12 cellular contexts compared by ENCODE assay signal in the genomic region with DNA sequence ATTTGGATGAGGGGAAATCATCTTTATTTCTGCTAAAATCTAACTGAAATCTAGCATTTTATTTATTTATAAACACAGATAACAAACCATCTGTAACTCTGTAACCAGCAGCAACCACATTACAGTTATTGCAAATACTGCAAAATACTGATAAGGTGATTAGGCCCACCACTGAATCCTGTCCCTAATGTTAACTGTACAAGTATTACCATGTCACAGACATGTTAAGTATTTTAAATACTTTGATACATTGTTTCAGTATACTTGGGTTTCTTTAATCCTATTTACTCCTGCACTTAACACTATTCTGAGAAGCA. TPM values are rescaled to one million over a fixed set of nuclear protein-coding genes. Genes with fewer than 3 reads are reported as not detected.
DNase-seq lines count a peak whose midpoint lies in the region; TF ChIP-seq lines count a peak whose summit lies in the region.
"Had no signal": no experiment of that assay in that cellular context is flagged by ENCODE, and none has a peak within 500 bp of the region (broad histone marks: within the 10 kb centered on the region; RNA-seq: fewer than 3 reads in every experiment).

No MANE protein-coding gene starts in this region.

- H3K9ac ChIP-seq in neural progenitor cell (no peak overlapping the region), mesendoderm (ENCODE audit: low read length) (no peak overlapping the region)

- H2AK5ac ChIP-seq in mesendoderm (ENCODE audit: low read length) = no peak overlapping the region

- peak; percentile 89 for DNase-seq in Jurkat, Clone E6-1 (ENCODE audit: low read depth, low spot score)
- DNase-seq in OCI-M2 (lab: John Stamatoyannopoulos, UW; ENCODE audit: unreplicated experiment) (peak; percentile 17), neural progenitor cell (ENCODE audit: low spot score) (no peak), mesendoderm (no peak), GM10266 (ENCODE audit: extremely low spot score) (no peak), LoVo (ENCODE audit: low spot score) (no peak)
- DNase-seq: ACHN, AML-193, Caco-2, HFFc6, Karpas-422 had no signal

- H3K4me2 ChIP-seq in neural progenitor cell (no peak overlapping the region), mesendoderm (ENCODE audit: low read length) (no peak overlapping the region)

- H3K9me3 Mint-ChIP-seq in brain = peaks cover 17 to 83% (median 42%) of the 10 kb centered on the region in 5 experiments
- peaks cover 82% of the 10 kb centered on the region for H3K9me3 Mint-ChIP-seq in neural progenitor cell

- peaks cover 12% of the 10 kb centered on the region for H3K79me1 ChIP-seq in mesendoderm (ENCODE audit: low read length)

- no peak overlapping the region for H2BK120ac ChIP-seq in mesendoderm (ENCODE audit: low read depth, low read length)

- H3K27me3 ChIP-seq in neural progenitor cell (no peaks in the 10 kb centered on the region), mesendoderm (ENCODE audit: insufficient read depth, low read length, poor library complexity) (no peaks in the 10 kb centered on the region)

- H3K4me3 Mint-ChIP-seq in brain (peak overlapping the region in 1 of 5 experiments; percentile 40), neural progenitor cell (no peak overlapping the region)
- H3K4me3 Mint-ChIP-seq: HFFc6 had no signal

- H3F3A ChIP-seq in neural progenitor cell (ENCODE audit: low read depth) = peaks cover 12% of the 10 kb centered on the region

- H2BK5ac ChIP-seq in mesendoderm (ENCODE audit: low read length) = no peak overlapping the region

- H3K4me1 ChIP-seq in neural progenitor cell (peaks cover 40% of the 10 kb centered on the region), mesendoderm (ENCODE audit: control insufficient read depth, low read depth, low read length) (peaks cover 4% of the 10 kb centered on the region)
- H3K4me1 ChIP-seq: Caco-2 had no signal

- no peak overlapping the region; the same call in 1 of the 2 replicates for H3K4me3 ChIP-seq in Jurkat, Clone E6-1 (ENCODE audit: low read length)
- H3K4me3 ChIP-seq in neural progenitor cell (no peak overlapping the region), mesendoderm (ENCODE audit: low read length) (no peak overlapping the region)

- H3K27ac ChIP-seq in neural progenitor cell (peak overlapping the region; percentile 24), mesendoderm (ENCODE audit: low read depth, low read length) (no peak overlapping the region)

- peaks cover 69% of the 10 kb centered on the region for H3K4me1 Mint-ChIP-seq in brain
- no peaks in the 10 kb centered on the region for H3K4me1 Mint-ChIP-seq in neural progenitor cell

- no peaks in the 10 kb centered on the region for H3K27me3 Mint-ChIP-seq in brain
- peaks cover 10% of the 10 kb centered on the region for H3K27me3 Mint-ChIP-seq in neural progenitor cell (ENCODE audit: insufficient read depth, low read depth)

- peaks cover 70% of the 10 kb centered on the region for H4K20me1 ChIP-seq in neural progenitor cell (ENCODE audit: low read depth)

- no peak overlapping the region for H3K4ac ChIP-seq in mesendoderm (ENCODE audit: low read depth, low read length)

- H3K36me3 ChIP-seq in neural progenitor cell = peaks cover 7% of the 10 kb centered on the region
- H3K36me3 ChIP-seq in mesendoderm (ENCODE audit: control insufficient read depth, insufficient read depth, low read length) = no peaks in the 10 kb centered on the region

- H2BK15ac ChIP-seq in mesendoderm (replicated peaks; ENCODE audit: low read depth) = no peak overlapping the region

- H3K27ac Mint-ChIP-seq in brain = peak overlapping the region in 4 of 5 experiments; percentile 34 to 79 (median 72)
- H3K27ac Mint-ChIP-seq in neural progenitor cell = no peak overlapping the region
- H3K27ac Mint-ChIP-seq: HFFc6 had no signal

- H3K23ac ChIP-seq in mesendoderm (ENCODE audit: low read length) = no peak overlapping the region

- H3K9me3 ChIP-seq in neural progenitor cell (ENCODE audit: low read depth) = peaks cover 9% of the 10 kb centered on the region
- H3K9me3 ChIP-seq: Caco-2 had no signal

- H3K18ac ChIP-seq in mesendoderm (ENCODE audit: low read length) = no peak overlapping the region

- TF ChIP-seq CTCF in brain (conservative IDR thresholded peaks at IDR 0.05) (no peak), neural progenitor cell (IDR thresholded peaks at IDR 0.05) (no peak), GM10266 (IDR thresholded peaks at IDR 0.05; ENCODE audit: control insufficient read depth, insufficient read depth, low read depth, missing control alignments) (no peak)

- peaks cover 100% of the 10 kb centered on the region for H3K79me2 ChIP-seq in neural progenitor cell (ENCODE audit: low read depth)
- peaks cover 9% of the 10 kb centered on the region for H3K79me2 ChIP-seq in mesendoderm (ENCODE audit: control insufficient read depth, insufficient read depth, low read length)

- no peak overlapping the region for H4K8ac ChIP-seq in mesendoderm (ENCODE audit: low read depth, low read length)

- H3K36me3 Mint-ChIP-seq in brain = peaks cover 83% of the 10 kb centered on the region
- H3K36me3 Mint-ChIP-seq in neural progenitor cell = peaks cover 75% of the 10 kb centered on the region

- no peak overlapping the region for H2AFZ ChIP-seq in neural progenitor cell (replicated peaks)

- no peak overlapping the region for H4K5ac ChIP-seq in mesendoderm (ENCODE audit: low read length)

- H3K56ac ChIP-seq in mesendoderm (ENCODE audit: low read length) = no peak overlapping the region

RNA-seq across cellular contexts. Expression of a gene that starts 22.2 kb away (rescaled TPM):
- polyA plus RNA-seq in Jurkat, Clone E6-1 (2012; ENCODE audit: insufficient read depth, insufficient read length) = 158 TPM
- 96.7 TPM for polyA plus RNA-seq in brain (ENCODE audit: insufficient read depth, low read depth, low replicate concordance)
- 183 and 185 TPM in 2 replicates for total RNA-seq in neural progenitor cell (ENCODE audit: low replicate concordance)
- polyA plus RNA-seq in mesendoderm (2013, experiment 1 of 2) = 41.0 TPM
- polyA plus RNA-seq in mesendoderm (2013, experiment 2 of 2) = 42.5 TPM

Comparison
In these comparisons a context has a peak if more than half of its experiments do, and no peak if none do; other contexts are left out.
1. DNase-seq: peak in Jurkat, Clone E6-1 (single experiment) and OCI-M2 (single experiment); none in neural progenitor cell (single experiment), mesendoderm (single experiment), GM10266 (single experiment) and LoVo (single experiment).